Comparison of ENCODE assay signal across 34 cellular contexts in genomic region chr14:101147848-101148247, GRCh38.
"Had no signal": no experiment of that assay in that cellular context is flagged by ENCODE, and none has a peak within 500 bp of the region (broad histone marks: within the 10 kb centered on the region; RNA-seq: fewer than 3 reads in every experiment).

No MANE protein-coding gene starts in this region.

- H3K27me3 ChIP-seq: ascending aorta, cardiac muscle cell had no signal

- H3K9me3 Mint-ChIP-seq: activated CD4-positive, alpha-beta T cell treated with anti-CD3 and anti-CD28 coated beads, Interleukin-2, amount 10 ng/mL, durations not matched to agents 7 days and 5 days had no signal

- H3K36me3 Mint-ChIP-seq: activated naive CD8-positive, alpha-beta T cell treated with anti-CD3 and anti-CD28 coated beads, Interleukin-2, amount 10 ng/mL, durations not matched to agents 7 days and 5 days had no signal

- ATAC-seq: activated T-cell treated with anti-CD3 and anti-CD28 coated beads, Interleukin-2, amount 50 U/mL, for 72 hours; activated T-helper 17 cell treated with anti-CD3 and anti-CD28 coated beads, Interleukin-2, amount 50 U/mL, for 72 hours had no signal

- H3K4me3 Mint-ChIP-seq: activated CD4-positive, alpha-beta T cell treated with anti-CD3 and anti-CD28 coated beads, Interleukin-2, amount 10 ng/mL, durations not matched to agents 7 days and 5 days; activated naive CD4-positive, alpha-beta T cell treated with anti-CD3 and anti-CD28 coated beads, Interleukin-2, amount 50 U/mL, for 24 hours; activated naive CD8-positive, alpha-beta T cell treated with anti-CD3 and anti-CD28 coated beads, Interleukin-2, amount 10 ng/mL, durations not matched to agents 7 days and 5 days; activated T-cell treated with anti-CD3 and anti-CD28 coated beads, Interleukin-2, amount 50 U/mL, for 72 hours; activated T-helper 17 cell treated with anti-CD3 and anti-CD28 coated beads, Interleukin-2, amount 50 U/mL, for 72 hours; central memory CD8-positive, alpha-beta T cell had no signal

- H3K27ac Mint-ChIP-seq: activated CD4-positive, alpha-beta T cell treated with anti-CD3 and anti-CD28 coated beads, Interleukin-2, amount 10 ng/mL, durations not matched to agents 7 days and 5 days; activated naive CD4-positive, alpha-beta T cell treated with anti-CD3 and anti-CD28 coated beads, Interleukin-2, amount 50 U/mL, for 24 hours; activated naive CD8-positive, alpha-beta T cell treated with anti-CD3 and anti-CD28 coated beads, Interleukin-2, amount 10 ng/mL, durations not matched to agents 7 days and 5 days; activated T-cell treated with anti-CD3 and anti-CD28 coated beads, Interleukin-2, amount 50 U/mL, for 72 hours; activated T-helper 17 cell treated with anti-CD3 and anti-CD28 coated beads, Interleukin-2, amount 50 U/mL, for 72 hours had no signal

- H3K4me2 ChIP-seq: PC-9 had no signal

- H3K27ac ChIP-seq: ascending aorta, cardiac muscle cell, PC-9, WERI-Rb-1 had no signal

- DNase-seq: activated CD4-positive, alpha-beta T cell treated with anti-CD3 and anti-CD28 coated beads for 1 hour; activated CD4-positive, alpha-beta T cell treated with anti-CD3 and anti-CD28 coated beads, Interleukin-2, amount 10 ng/mL, durations not matched to agents 7 days and 5 days; activated CD4-positive, alpha-beta T cell treated with anti-CD3 and anti-CD28 coated beads, Interleukin-2, amount 50 U/mL, for 48 hours; activated CD4-positive, CD25-positive, alpha-beta regulatory T cell; activated CD8-positive, alpha-beta memory T cell treated with anti-CD3 and anti-CD28 coated beads, Interleukin-2, amount 50 U/mL, for 48 hours; activated gamma-delta T cell; activated naive CD4-positive, alpha-beta T cell treated with Interleukin-2 at 50 U/mL for 16 hours; activated naive CD8-positive, alpha-beta T cell treated with anti-CD3 and anti-CD28 coated beads, Interleukin-2, amount 10 ng/mL, durations not matched to agents 7 days and 5 days; activated T-cell treated with anti-CD3 and anti-CD28 coated beads, Interleukin-2, amount 50 U/mL, for 72 hours; amygdala; KG1; NCI-H1092 treated with DMSO at 0.1 percent for 48 hours; NCI-H1417; NCI-H146; NCI-H187; NCI-H2029 treated with DMSO at 0.1 percent for 48 hours; NCI-H2107; NCI-H2171; NCI-H510A; NCI-H526; NCI-H748 treated with DMSO at 0.1 percent for 48 hours; NK-92 treated with Interleukin-12 subunit alpha and Interleukin-12 subunit beta, amount 100 ng/mL, for 24 hours; PC-9; Right ventricle myocardium superior; SW 1271; T-helper 1 cell; T-helper 2 cell; T-helper 9 cell; WERI-Rb-1 had no signal

- H3K36me3 ChIP-seq: ascending aorta, cardiac muscle cell, WERI-Rb-1 had no signal

- H3K4me1 ChIP-seq: ascending aorta had no signal

- H2AFZ ChIP-seq: PC-9 had no signal

- H3K4me3 ChIP-seq: ascending aorta, cardiac muscle cell, PC-9 had no signal

- H3K4me1 Mint-ChIP-seq: activated CD4-positive, alpha-beta T cell treated with anti-CD3 and anti-CD28 coated beads, Interleukin-2, amount 10 ng/mL, durations not matched to agents 7 days and 5 days; activated naive CD4-positive, alpha-beta T cell treated with anti-CD3 and anti-CD28 coated beads, Interleukin-2, amount 50 U/mL, for 24 hours; activated naive CD8-positive, alpha-beta T cell treated with anti-CD3 and anti-CD28 coated beads, Interleukin-2, amount 10 ng/mL, durations not matched to agents 7 days and 5 days; activated T-helper 17 cell treated with anti-CD3 and anti-CD28 coated beads, Interleukin-2, amount 50 U/mL, for 72 hours; central memory CD8-positive, alpha-beta T cell had no signal
